In the genomic region with DNA sequence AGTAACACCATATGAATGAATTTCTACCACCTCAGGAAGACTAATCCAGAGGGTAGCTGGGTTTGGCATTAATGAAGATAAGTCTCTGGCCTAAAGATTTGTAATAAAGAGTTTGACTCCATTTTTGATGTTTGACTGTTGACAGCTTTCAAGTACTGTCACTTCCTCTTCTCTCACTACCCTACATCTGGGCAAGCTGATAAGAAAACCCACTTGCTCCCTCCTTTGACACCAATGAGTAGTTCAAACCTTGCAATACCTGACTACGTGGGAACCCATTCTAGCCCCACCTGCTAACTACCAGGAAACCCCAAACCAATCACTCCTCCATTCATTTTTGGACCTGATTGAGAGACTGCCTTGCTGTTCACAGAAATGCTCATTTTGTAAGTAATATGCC, we compare ENCODE assay signal across 16 cellular contexts.
"Had no signal": no experiment of that assay in that cellular context is flagged by ENCODE, and none has a peak within 500 bp of the region (broad histone marks: within the 10 kb centered on the region; RNA-seq: fewer than 3 reads in every experiment).

No MANE protein-coding gene starts in this region.

- H3K9ac ChIP-seq: neural progenitor cell had no signal

- H3K4me1 ChIP-seq: esophagus squamous epithelium, heart right ventricle, neural progenitor cell, psoas muscle, suprapubic skin had no signal

- H3K27me3 ChIP-seq: esophagus squamous epithelium, heart right ventricle, neural progenitor cell, suprapubic skin had no signal

- H3K9me3 ChIP-seq: esophagus squamous epithelium, psoas muscle, suprapubic skin had no signal

- DNase-seq: activated CD4-positive, alpha-beta T cell treated with anti-CD3 and anti-CD28 coated beads for 36 hours; activated CD4-positive, alpha-beta T cell treated with anti-CD3 and anti-CD28 coated beads, Interleukin-2, amount 50 U/mL, for 48 hours; activated T-cell treated with anti-CD3 and anti-CD28 coated beads for 4 hours; dermis blood vessel endothelial cell; effector memory CD4-positive, alpha-beta T cell; esophagus squamous epithelium; heart right ventricle; mucosa of descending colon; naive B cell; psoas muscle; right cardiac atrium; stimulated activated CD4-positive, alpha-beta T cell treated with anti-CD3 and anti-CD28 coated beads, Interleukin-2, amount 100 ng/mL, for 24 hours; stimulated activated naive CD8-positive, alpha-beta T cell treated with anti-CD3 and anti-CD28 coated beads, Interleukin-15, Interleukin-2, amounts not matched to agents 100 U/mL and 50 U/mL, for 24 hours; T1000 had no signal

- H3K36me3 ChIP-seq: esophagus squamous epithelium, heart right ventricle, neural progenitor cell, suprapubic skin had no signal

- H3K27ac ChIP-seq: esophagus squamous epithelium, heart right ventricle, neural progenitor cell, psoas muscle, suprapubic skin had no signal

- H3K4me3 ChIP-seq: esophagus squamous epithelium, heart right ventricle, mucosa of descending colon, neural progenitor cell, psoas muscle, suprapubic skin had no signal
